Comparison of ENCODE assay signal across 28 cellular contexts in the genomic region with DNA sequence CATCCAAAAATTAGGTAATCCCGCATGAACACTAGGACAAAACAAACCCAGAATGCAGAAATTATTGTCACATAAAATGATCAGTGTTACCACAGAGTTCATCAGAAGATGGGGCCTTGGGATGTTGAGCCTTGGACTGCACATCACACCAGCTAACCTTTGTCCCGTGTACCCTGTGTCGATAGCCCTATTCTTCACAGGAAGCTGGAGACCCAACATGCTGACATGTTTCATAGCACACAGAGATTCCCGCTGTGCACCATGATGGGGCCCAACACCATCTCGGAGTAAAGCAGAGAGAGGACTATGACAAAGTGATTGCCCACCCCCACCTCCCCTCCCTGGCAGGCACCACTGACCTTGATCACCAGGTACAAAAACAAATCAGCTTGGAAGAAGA. TPM values are rescaled to one million over a fixed set of nuclear protein-coding genes. Genes with fewer than 3 reads are reported as not detected.
"Had no signal": no experiment of that assay in that cellular context is flagged by ENCODE, and none has a peak within 500 bp of the region (broad histone marks: within the 10 kb centered on the region; RNA-seq: fewer than 3 reads in every experiment).

No MANE protein-coding gene starts in this region.

- H3K27me3 ChIP-seq: ascending aorta had no signal

- FAIRE-seq: bronchial epithelial cell had no signal

- ATAC-seq: activated naive CD4-positive, alpha-beta T cell treated with anti-CD3 and anti-CD28 coated beads, Interleukin-2, amount 50 U/mL, for 72 hours; activated T-cell treated with anti-CD3 and anti-CD28 coated beads, Interleukin-2, amount 50 U/mL, for 72 hours; effector memory CD8-positive, alpha-beta T cell; gastroesophageal sphincter; WTC11 had no signal

- H3K4me3 Mint-ChIP-seq: activated CD4-positive, alpha-beta memory T cell treated with anti-CD3 and anti-CD28 coated beads, Interleukin-2, amount 10 ng/mL, durations not matched to agents 7 days and 5 days; activated CD4-positive, alpha-beta T cell treated with anti-CD3 and anti-CD28 coated beads, Interleukin-2, amount 10 ng/mL, durations not matched to agents 7 days and 5 days; activated naive CD4-positive, alpha-beta T cell treated with anti-CD3 and anti-CD28 coated beads, Interleukin-2, amount 10 ng/mL, durations not matched to agents 7 days and 5 days; activated naive CD8-positive, alpha-beta T cell treated with anti-CD3 and anti-CD28 coated beads, Interleukin-2, amount 10 ng/mL, durations not matched to agents 7 days and 5 days; activated T-cell treated with anti-CD3 and anti-CD28 coated beads, Interleukin-2, amount 50 U/mL, for 24 hours; activated T-cell treated with anti-CD3 and anti-CD28 coated beads, Interleukin-2, amount 50 U/mL, for 72 hours; dendritic cell treated with granulocyte-macrophage colony-stimulating factor and Interleukin-4, amounts not matched to agents 40 ng/mL and 50 ng/mL, for 4 days; effector memory CD8-positive, alpha-beta T cell; WTC11 had no signal

- H3K4me3 ChIP-seq: ascending aorta, colonic mucosa, esophagus squamous epithelium, gastroesophageal sphincter had no signal

- H3K36me3 Mint-ChIP-seq: activated naive CD4-positive, alpha-beta T cell treated with anti-CD3 and anti-CD28 coated beads, Interleukin-2, amount 10 ng/mL, durations not matched to agents 7 days and 5 days; activated naive CD8-positive, alpha-beta T cell treated with anti-CD3 and anti-CD28 coated beads, Interleukin-2, amount 10 ng/mL, durations not matched to agents 7 days and 5 days had no signal

- H3K36me3 ChIP-seq: ascending aorta, brain microvascular endothelial cell, colonic mucosa, esophagus squamous epithelium, gastroesophageal sphincter had no signal

- H3K4me1 Mint-ChIP-seq: activated naive CD8-positive, alpha-beta T cell treated with anti-CD3 and anti-CD28 coated beads, Interleukin-2, amount 10 ng/mL, durations not matched to agents 7 days and 5 days had no signal

- DNase-seq: activated CD4-positive, alpha-beta memory T cell treated with anti-CD3 and anti-CD28 coated beads, Interleukin-2, amount 10 ng/mL, durations not matched to agents 7 days and 5 days; activated CD4-positive, alpha-beta T cell treated with anti-CD3 and anti-CD28 coated beads for 1 hour; activated CD4-positive, alpha-beta T cell treated with anti-CD3 and anti-CD28 coated beads for 4 hours; activated CD4-positive, alpha-beta T cell treated with anti-CD3 and anti-CD28 coated beads, Interleukin-2, amount 10 ng/mL, durations not matched to agents 7 days and 5 days; activated CD4-positive, alpha-beta T cell treated with anti-CD3 and anti-CD28 coated beads, Interleukin-2, amount 50 U/mL, for 4 hours; activated CD8-positive, alpha-beta memory T cell treated with anti-CD3 and anti-CD28 coated beads, Interleukin-2, amount 50 U/mL, for 48 hours; activated gamma-delta T cell; activated naive CD4-positive, alpha-beta T cell; activated naive CD4-positive, alpha-beta T cell treated with anti-CD3 and anti-CD28 coated beads, Interleukin-2, amount 10 ng/mL, durations not matched to agents 7 days and 5 days; activated naive CD8-positive, alpha-beta T cell treated with anti-CD3 and anti-CD28 coated beads, Interleukin-2, amount 10 ng/mL, durations not matched to agents 7 days and 5 days; activated T-cell treated with anti-CD3 and anti-CD28 coated beads for 4 hours; activated T-cell treated with anti-CD3 and anti-CD28 coated beads, Interleukin-2, amount 50 U/mL, for 24 hours; activated T-cell treated with anti-CD3 and anti-CD28 coated beads, Interleukin-2, amount 50 U/mL, for 72 hours; brain microvascular endothelial cell; caudate nucleus; colonic mucosa; effector CD4-positive, alpha-beta T cell; effector memory CD8-positive, alpha-beta T cell; esophagus squamous epithelium; foreskin melanocyte; T-helper 2 cell had no signal

- H3K27ac Mint-ChIP-seq: activated CD4-positive, alpha-beta memory T cell treated with anti-CD3 and anti-CD28 coated beads, Interleukin-2, amount 10 ng/mL, durations not matched to agents 7 days and 5 days; activated CD4-positive, alpha-beta T cell treated with anti-CD3 and anti-CD28 coated beads, Interleukin-2, amount 10 ng/mL, durations not matched to agents 7 days and 5 days; activated naive CD4-positive, alpha-beta T cell treated with anti-CD3 and anti-CD28 coated beads, Interleukin-2, amount 10 ng/mL, durations not matched to agents 7 days and 5 days; activated naive CD4-positive, alpha-beta T cell treated with anti-CD3 and anti-CD28 coated beads, Interleukin-2, amount 50 U/mL, for 72 hours; activated naive CD8-positive, alpha-beta T cell treated with anti-CD3 and anti-CD28 coated beads, Interleukin-2, amount 10 ng/mL, durations not matched to agents 7 days and 5 days; activated T-cell treated with anti-CD3 and anti-CD28 coated beads, Interleukin-2, amount 50 U/mL, for 24 hours; activated T-cell treated with anti-CD3 and anti-CD28 coated beads, Interleukin-2, amount 50 U/mL, for 72 hours; dendritic cell treated with granulocyte-macrophage colony-stimulating factor and Interleukin-4, amounts not matched to agents 40 ng/mL and 50 ng/mL, for 4 days; effector memory CD8-positive, alpha-beta T cell; WTC11 had no signal

- H3K9me3 ChIP-seq: colonic mucosa had no signal

- H3K27ac ChIP-seq: ascending aorta, brain microvascular endothelial cell, colonic mucosa, esophagus squamous epithelium, gastroesophageal sphincter had no signal

RNA-seq across cellular contexts. Expression of a gene that starts 4.5 kb away (rescaled TPM):
- total RNA-seq: fibroblast of villous mesenchyme had no signal
